In the genomic region with DNA sequence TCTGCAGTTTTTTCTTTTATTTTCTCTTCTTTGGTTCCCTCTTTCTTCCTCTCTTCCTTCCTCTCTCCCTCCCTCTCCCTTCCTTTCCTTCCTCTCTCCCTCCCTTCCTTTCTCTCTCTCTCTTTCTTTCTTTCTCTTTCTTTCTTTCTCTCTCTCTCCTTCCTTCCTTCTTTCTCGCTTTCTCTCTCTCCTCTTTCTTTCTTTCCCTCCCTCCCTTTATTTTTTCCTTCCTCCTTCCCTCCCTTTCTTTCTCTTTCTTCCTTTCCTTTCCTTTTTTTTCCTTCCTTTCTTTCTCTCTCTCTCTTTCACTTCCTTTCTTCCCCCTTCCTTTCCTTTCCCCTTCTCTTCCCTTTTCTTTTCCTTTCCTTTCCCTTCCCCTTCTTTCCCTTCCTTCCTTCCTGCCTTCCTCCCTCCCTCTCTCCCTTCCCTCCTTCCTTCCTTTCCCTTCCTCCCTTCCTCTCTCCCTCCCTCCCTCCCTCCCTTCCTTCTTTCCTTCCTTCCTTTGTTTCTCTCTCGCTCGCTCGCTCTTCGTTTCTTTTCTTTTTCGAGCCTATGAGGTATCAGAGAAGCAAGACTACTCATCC, we compare ENCODE assay signal across 14 cellular contexts. TPM values are rescaled to one million over a fixed set of nuclear protein-coding genes. Genes with fewer than 3 reads are reported as not detected.
DNase-seq lines count a peak whose midpoint lies in the region; ATAC-seq, FAIRE-seq and TF ChIP-seq lines count a peak whose summit lies in the region.
"Had no signal": no experiment of that assay in that cellular context is flagged by ENCODE, and none has a peak within 500 bp of the region (broad histone marks: within the 10 kb centered on the region; RNA-seq: fewer than 3 reads in every experiment).

No MANE protein-coding gene starts in this region.

- H3K79me2 ChIP-seq in Loucy (ENCODE audit: insufficient read depth, low read length) (no peaks in the 10 kb centered on the region), K562 (ENCODE audit: control insufficient read depth, insufficient read depth, low read length) (no peaks in the 10 kb centered on the region), GM23248 (ENCODE audit: insufficient read depth) (no peaks in the 10 kb centered on the region)

- H3K27me3 Mint-ChIP-seq in activated CD4-positive, alpha-beta T cell treated with anti-CD3 and anti-CD28 coated beads, Interleukin-2, amount 10 ng/mL, durations not matched to agents 7 days and 5 days, result no peaks in the 10 kb centered on the region

- in situ Hi-C loops in K562 (cut with MboI) (loop anchor here (25.0 kb wide), 1 partner anchor 891 kb away; no protein-coding TSS in a partner anchor), GM23248 (cut with MboI) (loop anchor here (25.0 kb wide), 1 partner anchor 291 kb away; no protein-coding TSS in a partner anchor)

- H3K4me2 ChIP-seq in Loucy (ENCODE audit: low read depth, low read length, poor library complexity, severe bottlenecking), result peak overlapping the region; percentile 5
- no peak overlapping the region for H3K4me2 ChIP-seq in K562 (ENCODE audit: insufficient read depth, low read length)
- H3K4me2 ChIP-seq in GM23248 (ENCODE audit: unreplicated experiment), result no peak overlapping the region

- POLR2A ChIA-PET in activated CD4-positive, alpha-beta T cell treated with anti-CD3 and anti-CD28 coated beads, Interleukin-2, amount 10 ng/mL, durations not matched to agents 7 days and 5 days (lab: Charles Lee), result interaction anchor here (0.6 kb wide), 1 partner anchor 795 kb away, joined by 5 read pairs; no protein-coding TSS in a partner anchor
- POLR2A ChIA-PET in K562 (lab: Yijun Ruan, JAX), result interaction anchor here (1.0 kb wide), 1 partner anchor 11 kb away, joined by 3 read pairs; no protein-coding TSS in a partner anchor

- no peaks in the 10 kb centered on the region for H3K9me1 ChIP-seq in K562 (ENCODE audit: control insufficient read depth, insufficient read depth, low read length)

- H3K36me3 Mint-ChIP-seq in activated CD4-positive, alpha-beta T cell treated with anti-CD3 and anti-CD28 coated beads, Interleukin-2, amount 10 ng/mL, durations not matched to agents 7 days and 5 days (ENCODE audit: low read depth), result peaks cover 13% of the 10 kb centered on the region

- H3K4me3 ChIP-seq in Loucy (ENCODE audit: low read length, poor library complexity, severe bottlenecking) (no peak overlapping the region), K562 (no peak overlapping the region), spleen (no peak overlapping the region), GM23248 (no peak overlapping the region)
- H3K4me3 ChIP-seq: adrenal gland, tibial nerve had no signal

- H3K36me3 ChIP-seq in Loucy (ENCODE audit: insufficient read depth, low read length), result no peaks in the 10 kb centered on the region
- H3K36me3 ChIP-seq in K562 (ENCODE audit: control insufficient read depth, insufficient read depth, low read length), result no peaks in the 10 kb centered on the region; the same call in 2 of the 3 replicates
- H3K36me3 ChIP-seq in spleen, result no peaks in the 10 kb centered on the region
- no peaks in the 10 kb centered on the region for H3K36me3 ChIP-seq in GM23248 (ENCODE audit: low read depth)
- H3K36me3 ChIP-seq: adrenal gland, tibial nerve had no signal

- FAIRE-seq in K562 (lab: Jason Lieb, UNC), result no peak

- no peaks in the 10 kb centered on the region for H3K9me2 ChIP-seq in Loucy (replicated peaks; ENCODE audit: low read depth, low read length)
- H3K9me2 ChIP-seq in GM23248 (ENCODE audit: insufficient read depth), result no peaks in the 10 kb centered on the region

- TF ChIP-seq POLR2A in K562 (conservative IDR thresholded peaks at IDR 0.05), result no peak
- no peak for TF ChIP-seq POLR2A in spleen (IDR thresholded peaks at IDR 0.05)

- peaks cover 9% of the 10 kb centered on the region for H3K9me3 Mint-ChIP-seq in activated CD4-positive, alpha-beta T cell treated with anti-CD3 and anti-CD28 coated beads, Interleukin-2, amount 10 ng/mL, durations not matched to agents 7 days and 5 days

- 30% methylated on average over 6 of the region's 6 CpGs for WGBS in K562 (ENCODE audit: insufficient coverage, low coverage, missing lambda C conversion rate)
- 76 to 90% (median 84%) methylated on average over 5 to 6 of the region's 6 CpGs for WGBS in spleen, 5 donors
- WGBS in GM23248 (ENCODE audit: low coverage in 1 of 2, low lambda C conversion rate in 2 of 2, missing lambda C conversion rate in 2 of 2), 2 experiments, result 79 to 98% methylated on average over 5 to 6 of the region's 6 CpGs

- H3K4me1 ChIP-seq in Loucy (ENCODE audit: insufficient read depth, low read length, poor library complexity, severe bottlenecking) (peaks cover 28% of the 10 kb centered on the region), K562 (replicated peaks in 1 of 2; ENCODE audit: control insufficient read depth in 2 of 2, insufficient read depth in 2 of 2, low read length in 2 of 2) (peaks cover 5 to 21% of the 10 kb centered on the region in 2 experiments; a peak in 4 of 5 replicates), spleen (peaks cover 21 to 35% (median 31%) of the 10 kb centered on the region in 6 donors), GM23248 (ENCODE audit: insufficient read depth) (peaks cover 27% of the 10 kb centered on the region)
- H3K4me1 ChIP-seq: adrenal gland had no signal

- ATAC-seq in K562, result no peak
- ATAC-seq: esophagus mucosa had no signal

- H4K20me1 ChIP-seq in Loucy (ENCODE audit: insufficient read depth, low read length, poor library complexity, severe bottlenecking), result no peaks in the 10 kb centered on the region
- H4K20me1 ChIP-seq in K562 (replicated peaks; ENCODE audit: control insufficient read depth, insufficient read depth, low read length), result no peaks in the 10 kb centered on the region
- H4K20me1 ChIP-seq in GM23248 (ENCODE audit: insufficient read depth), result no peaks in the 10 kb centered on the region

- H3K27me3 ChIP-seq in Loucy (ENCODE audit: insufficient read depth, low read length, poor library complexity, severe bottlenecking) (no peaks in the 10 kb centered on the region), K562 (ENCODE audit: control insufficient read depth in 2 of 2, insufficient read depth in 2 of 2, low read length in 2 of 2) (no peaks in the 10 kb centered on the region), spleen (replicated peaks in 1 of 7) (no peaks in the 10 kb centered on the region), GM23248 (replicated peaks; ENCODE audit: insufficient read depth) (no peaks in the 10 kb centered on the region)
- H3K27me3 ChIP-seq: adrenal gland, tibial nerve had no signal

- peaks cover 41% of the 10 kb centered on the region for H3K4me1 Mint-ChIP-seq in activated CD4-positive, alpha-beta T cell treated with anti-CD3 and anti-CD28 coated beads, Interleukin-2, amount 10 ng/mL, durations not matched to agents 7 days and 5 days

- H3K4me3 Mint-ChIP-seq in activated CD4-positive, alpha-beta T cell treated with anti-CD3 and anti-CD28 coated beads, Interleukin-2, amount 10 ng/mL, durations not matched to agents 7 days and 5 days, result peak overlapping the region; percentile 16

- no peak for DNase-seq in activated CD4-positive, alpha-beta T cell treated with anti-CD3 and anti-CD28 coated beads, Interleukin-2, amount 10 ng/mL, durations not matched to agents 7 days and 5 days
- no peak for DNase-seq in activated CD4-positive, alpha-beta T cell treated with anti-CD3 and anti-CD28 coated beads, Interleukin-2, amount 50 U/mL, for 4 hours
- DNase-seq in K562 (ENCODE audit: extremely low read depth in 1 of 4, low spot score in 3 of 4) (no peak), spleen (no peak), NCI-H187 (lab: John Stamatoyannopoulos, UW) (no peak), GM23248 (no peak), UCSD-AML1 (lab: John Stamatoyannopoulos, UW; ENCODE audit: unreplicated experiment) (no peak)
- DNase-seq: ACHN; activated CD4-positive, alpha-beta T cell treated with anti-CD3 and anti-CD28 coated beads for 48 hours; adrenal gland; NCI-H2171 had no signal

- no peak for TF ChIP-seq EP300 in K562 (IDR thresholded peaks at IDR 0.05; ENCODE audit: low read length)

- intact Hi-C loops in K562 (cut with micrococcal nuclease) (loop anchor here (5.0 kb wide), 1 partner anchor 101 kb away; a partner anchor contains a TSS), spleen (cut with DNase I; ENCODE audit: low total_unique reads) (loop anchor here (10.0 kb wide), 1 partner anchor 88 kb away; no protein-coding TSS in a partner anchor)

- no peak overlapping the region for H3K9ac ChIP-seq in Loucy (ENCODE audit: low read depth, low read length, poor library complexity, severe bottlenecking)
- no peak overlapping the region for H3K9ac ChIP-seq in K562 (ENCODE audit: insufficient read depth in 1 of 2, low read depth in 2 of 2, low read length in 2 of 2)
- no peak overlapping the region for H3K9ac ChIP-seq in GM23248

- H3K9me3 ChIP-seq in Loucy (ENCODE audit: insufficient read depth, low read depth, low read length) (no peaks in the 10 kb centered on the region), K562 (replicated peaks; ENCODE audit: control insufficient read depth, insufficient read depth, low read depth, low read length) (no peaks in the 10 kb centered on the region), spleen (no peaks in the 10 kb centered on the region), GM23248 (ENCODE audit: low read depth) (no peaks in the 10 kb centered on the region)
- H3K9me3 ChIP-seq: adrenal gland, tibial nerve had no signal

- TF ChIP-seq RAD21 in K562 (CRISPR knock-in tag; conservative IDR thresholded peaks at IDR 0.05 in 1 of 2, IDR thresholded peaks at IDR 0.05 in 1 of 2), result no peak

- BruUV-seq in K562 (replicated peaks; lab: Mats Ljungman, UMichigan), result no TSS peak

- H2AFZ ChIP-seq in Loucy (ENCODE audit: low read length) (no peak overlapping the region), K562 (ENCODE audit: low read depth, low read length) (peak overlapping the region; percentile 39; the same call in 1 of the 2 replicates), GM23248 (no peak overlapping the region)

- CTCF ChIA-PET in activated CD4-positive, alpha-beta T cell treated with anti-CD3 and anti-CD28 coated beads, Interleukin-2, amount 10 ng/mL, durations not matched to agents 7 days and 5 days (lab: Charles Lee), result interaction anchor here (1.1 to 1.6 kb wide), 5 partner anchors 13 to 103 kb away, joined by 3 to 6 read pairs (median 4); a partner anchor contains a TSS
- CTCF ChIA-PET in K562 (lab: Yijun Ruan, JAX; ENCODE audit: low intra/inter-chr PET ratio), result no interaction called here

- H3K27ac Mint-ChIP-seq in activated CD4-positive, alpha-beta T cell treated with anti-CD3 and anti-CD28 coated beads, Interleukin-2, amount 10 ng/mL, durations not matched to agents 7 days and 5 days, result peak overlapping the region; percentile 80

- H3F3A ChIP-seq in Loucy (ENCODE audit: low read depth) (no peaks in the 10 kb centered on the region), GM23248 (ENCODE audit: insufficient read depth) (peaks cover 21% of the 10 kb centered on the region)

- H3K27ac ChIP-seq in K562 (ENCODE audit: extremely low read depth, low read depth, low read length), result no peak overlapping the region
- peak overlapping the region in 7 of 8 donors; percentile 43 to 90 (median 82) for H3K27ac ChIP-seq in spleen
- H3K27ac ChIP-seq in GM23248, result no peak overlapping the region
- H3K27ac ChIP-seq: adrenal gland had no signal

- TF ChIP-seq CTCF in Loucy (conservative IDR thresholded peaks at IDR 0.05; ENCODE audit: low read length) (no peak), K562 (IDR thresholded peaks at IDR 0.05 in 2 of 3, conservative IDR thresholded peaks at IDR 0.05 in 1 of 3; ENCODE audit: insufficient read depth in 2 of 3, low read depth in 1 of 3, low read length in 3 of 3) (no peak), spleen (IDR thresholded peaks at IDR 0.05 in 8 of 11, conservative IDR thresholded peaks at IDR 0.05 in 3 of 11) (no peak)

RNA-seq across cellular contexts. Expression of a gene that starts 13.7 kb away (rescaled TPM):
- total RNA-seq in activated CD4-positive, alpha-beta T cell treated with anti-CD3 and anti-CD28 coated beads, Interleukin-2, amount 10 ng/mL, durations not matched to agents 7 days and 5 days, result under 1 TPM; 0.23 to 0.40 TPM
- not detected in 2 replicates for total RNA-seq in K562 (2011; cell fraction: chromatin; rRNA removed; ENCODE audit: low replicate concordance)
- not detected in 2 replicates for total RNA-seq in K562 (2011; cell fraction: nucleolus; rRNA removed)
- total RNA-seq in K562 (2011; cell fraction: nucleoplasm; rRNA removed), result not detected in 2 replicates
- total RNA-seq in K562 (2014; rRNA removed), result 0.23 TPM in 1 of 2 replicates, not detected in the other
- total RNA-seq in K562 (2014; rRNA removed; fragmentation: Illumina TruSeq; extraction: Trizol), result 0.15 TPM in 1 of 2 replicates, not detected in the other
- total RNA-seq in K562 (2015; rRNA removed; fragmentation: Illumina TruSeq; extraction: Trizol), result 0.07 TPM in 1 of 2 replicates, not detected in the other
- 0.09 and 0.11 TPM in 2 replicates for total RNA-seq in K562 (2021)
- not detected in 2 replicates for polyA plus RNA-seq in K562 (2011; rRNA removed)
- polyA plus RNA-seq in K562 (2011; cell fraction: cytosol; rRNA removed), result 0.06 TPM in 1 of 2 replicates, not detected in the other
- polyA plus RNA-seq in K562 (2011; cell fraction: nucleus; rRNA removed), result 0.09 TPM in 1 of 2 replicates, not detected in the other
- 0.05 and 0.12 TPM in 2 replicates for polyA plus RNA-seq in K562 (2012)
- 0.18 TPM in 1 of 2 replicates, not detected in the other for polyA plus RNA-seq in K562 (2014; fragmentation: Illumina TruSeq; extraction: Trizol)
- under 1 TPM; 0.03 to 0.08 TPM for polyA plus RNA-seq in K562 (2014; fragmentation: Nextera tagmentation; extraction: Ambion mirVana)
- not detected in 2 replicates for polyA plus RNA-seq in K562 (2014; rRNA removed)
- 0.07 TPM in 1 of 2 replicates, not detected in the other for polyA minus RNA-seq in K562 (2011; rRNA and poly(A)+ RNA removed)
- polyA minus RNA-seq in K562 (2011; cell fraction: cytosol; rRNA and poly(A)+ RNA removed), result not detected in 2 replicates
- polyA minus RNA-seq in K562 (2011; cell fraction: nucleus; rRNA and poly(A)+ RNA removed), result 0.13 TPM in 1 of 2 replicates, not detected in the other
- total RNA-seq in spleen, result 1 to 10 TPM; 1.1 to 3.6 (median 2.7) TPM
- polyA plus RNA-seq in spleen, result under 1 TPM; 0.09 to 0.59 (median 0.42) TPM
- 0.32 and 2.0 TPM in 2 replicates for total RNA-seq in GM23248 (2014; rRNA removed; shearing (Covaris generic))
- 1.0 and 1.2 TPM in 2 replicates for polyA plus RNA-seq in GM23248 (2016; fragmentation: Nextera tagmentation; extraction: Ambion mirVana)

Comparison
In these comparisons a context has a peak if more than half of its experiments do, and no peak if none do; other contexts are left out.
1. H3K27ac ChIP-seq: peak in spleen (7 of 8); none in K562 (single experiment) and GM23248 (single experiment).